Comparison of ENCODE assay signal across 9 cellular contexts in genomic region chr12:63150255-63151060, GRCh38. TPM values are rescaled to one million over a fixed set of nuclear protein-coding genes. Genes with fewer than 3 reads are reported as not detected.
DNase-seq lines count a peak whose midpoint lies in the region; ATAC-seq and TF ChIP-seq lines count a peak whose summit lies in the region.
"Had no signal": no experiment of that assay in that cellular context is flagged by ENCODE, and none has a peak within 500 bp of the region (broad histone marks: within the 10 kb centered on the region; RNA-seq: fewer than 3 reads in every experiment).

No MANE protein-coding gene starts in this region.

- peaks cover 19% of the 10 kb centered on the region for H3K4me1 Mint-ChIP-seq in CD8-positive, alpha-beta T cell (ENCODE audit: low read depth)
- no peaks in the 10 kb centered on the region for H3K4me1 Mint-ChIP-seq in Caco-2 (ENCODE audit: low read depth, unreplicated experiment)

- POLR2A ChIA-PET in CD8-positive, alpha-beta T cell (lab: Charles Lee): no interaction called here
- POLR2A ChIA-PET in Caco-2 (lab: Charles Lee): no interaction called here

- peaks cover 7% of the 10 kb centered on the region; the same call in 1 of the 2 replicates for H3K9me3 ChIP-seq in HUES64 (ENCODE audit: insufficient read depth, low read depth, low read length)
- H3K9me3 ChIP-seq in ascending aorta: no peaks in the 10 kb centered on the region
- no peaks in the 10 kb centered on the region for H3K9me3 ChIP-seq in CD8-positive, alpha-beta T cell (ENCODE audit: low read length)
- peaks cover 3% of the 10 kb centered on the region for H3K9me3 ChIP-seq in Caco-2

- H3K4me1 ChIP-seq in HUES64 (ENCODE audit: insufficient read depth, low read length) (no peaks in the 10 kb centered on the region), ascending aorta (peaks cover 0 to 3% of the 10 kb centered on the region in 2 donors), Caco-2 (no peaks in the 10 kb centered on the region)
- H3K4me1 ChIP-seq in CD8-positive, alpha-beta T cell (ENCODE audit: insufficient read depth, low read length): peaks cover 11% of the 10 kb centered on the region

- TF ChIP-seq CTCF in ascending aorta (IDR thresholded peaks at IDR 0.05) (no peak), Caco-2 (IDR thresholded peaks at IDR 0.05; ENCODE audit: insufficient read depth in 1 of 2, low read depth in 1 of 2, low read length in 1 of 2, severe bottlenecking in 1 of 2, unreplicated experiment in 1 of 2) (no peak), GM13977 (IDR thresholded peaks at IDR 0.05; ENCODE audit: extremely low read depth, insufficient read depth, missing control alignments) (no peak)
- TF ChIP-seq CTCF in CD8-positive, alpha-beta T cell (IDR thresholded peaks at IDR 0.05): no peak

- no peak overlapping the region for H3K27ac Mint-ChIP-seq in CD8-positive, alpha-beta T cell
- no peak overlapping the region for H3K27ac Mint-ChIP-seq in Caco-2 (ENCODE audit: unreplicated experiment)

- in situ Hi-C loops in GM13977 (cut with MboI; ENCODE audit: low pct_unique_long_range_greater_than_20kb, low sequenced_read_pairs, unreplicated experiment): no loop called here

- peaks cover 50% of the 10 kb centered on the region for H3K27me3 Mint-ChIP-seq in CD8-positive, alpha-beta T cell (ENCODE audit: low read depth)
- H3K27me3 Mint-ChIP-seq in Caco-2 (ENCODE audit: insufficient read depth, unreplicated experiment): no peaks in the 10 kb centered on the region

- no peaks in the 10 kb centered on the region for H3K9me3 Mint-ChIP-seq in CD8-positive, alpha-beta T cell
- peaks cover 14% of the 10 kb centered on the region for H3K9me3 Mint-ChIP-seq in Caco-2 (ENCODE audit: unreplicated experiment)

- H3K27me3 ChIP-seq in HUES64 (ENCODE audit: insufficient read depth, low read length): peaks cover 74% of the 10 kb centered on the region
- H3K27me3 ChIP-seq in ascending aorta: peaks cover 4% of the 10 kb centered on the region
- peaks cover 9% of the 10 kb centered on the region for H3K27me3 ChIP-seq in CD8-positive, alpha-beta T cell (ENCODE audit: insufficient read depth, low read length)
- no peaks in the 10 kb centered on the region for H3K27me3 ChIP-seq in Caco-2 (replicated peaks; ENCODE audit: control insufficient read depth, insufficient read depth, low read length)

- CTCF ChIA-PET in CD8-positive, alpha-beta T cell (lab: Charles Lee): no interaction called here
- CTCF ChIA-PET in Caco-2 (lab: Charles Lee): no interaction called here

- intact Hi-C loops in ascending aorta (cut with DNase I): no loop called here
- intact Hi-C loops in CD8-positive, alpha-beta T cell (cut with DNase I, micrococcal nuclease): no loop called here
- intact Hi-C loops in Caco-2 (cut with micrococcal nuclease; ENCODE audit: unreplicated experiment): loop anchor here (5.0 kb wide), 1 partner anchor 48 kb away; no protein-coding TSS in a partner anchor

- H3K4me3 ChIP-seq in HUES64 (ENCODE audit: low read length): peak overlapping the region; percentile 55
- H3K4me3 ChIP-seq in ascending aorta: peak overlapping the region; percentile 63 to 64
- no peak overlapping the region for H3K4me3 ChIP-seq in CD8-positive, alpha-beta T cell (ENCODE audit: low read depth, low read length)
- no peak overlapping the region for H3K4me3 ChIP-seq in Caco-2 (ENCODE audit: low read depth, low read length)

- peak overlapping the region; percentile 38; the same call in 1 of the 2 replicates for H3K9ac ChIP-seq in HUES64 (ENCODE audit: low read depth, low read length)

- H3K27ac ChIP-seq in HUES64 (ENCODE audit: low read depth, low read length) (no peak overlapping the region), ascending aorta (no peak overlapping the region)
- H3K27ac ChIP-seq in CD8-positive, alpha-beta T cell (ENCODE audit: low read depth, low read length): no peak overlapping the region

- no peak for ATAC-seq in CD8-positive, alpha-beta T cell

- H3K36me3 ChIP-seq in HUES64 (ENCODE audit: insufficient read depth, low read length): no peaks in the 10 kb centered on the region
- H3K36me3 ChIP-seq in ascending aorta: no peaks in the 10 kb centered on the region
- no peaks in the 10 kb centered on the region for H3K36me3 ChIP-seq in CD8-positive, alpha-beta T cell (ENCODE audit: insufficient read depth, low read length)
- no peaks in the 10 kb centered on the region for H3K36me3 ChIP-seq in Caco-2 (ENCODE audit: control insufficient read depth, insufficient read depth, low read length)

- DNase-seq in ascending aorta (ENCODE audit: low spot score in 2 of 2) (peak in 1 of 2 donors; percentile 60), iPS-NIHi7 (ENCODE audit: extremely low spot score) (peak; percentile 64), Caco-2 (no peak), NCI-H1436 (lab: John Stamatoyannopoulos, UW) (no peak), GM13977 (ENCODE audit: low spot score) (no peak)
- DNase-seq in stimulated activated CD8-positive, alpha-beta memory T cell treated with anti-CD3 and anti-CD28 coated beads, Interleukin-4, amount 100 ng/mL, for 48 hours: peak; percentile 22
- DNase-seq in CD8-positive, alpha-beta T cell: no peak

- WGBS in HUES64: 2% methylated on average over 81 of the region's 81 CpGs

- no peak overlapping the region for H3K4me3 Mint-ChIP-seq in CD8-positive, alpha-beta T cell
- no peak overlapping the region for H3K4me3 Mint-ChIP-seq in Caco-2 (ENCODE audit: unreplicated experiment)

- H3K36me3 Mint-ChIP-seq in CD8-positive, alpha-beta T cell: no peaks in the 10 kb centered on the region
- peaks cover 4% of the 10 kb centered on the region for H3K36me3 Mint-ChIP-seq in Caco-2 (ENCODE audit: insufficient read depth, unreplicated experiment)

- BruUV-seq in Caco-2 (replicated peaks; lab: Mats Ljungman, UMichigan): no TSS peak

RNA-seq across cellular contexts. Expression of gene AVPR1A, which starts 0.5 kb away (rescaled TPM):
- polyA plus RNA-seq in HUES64 (2013, experiment 1 of 2): 0.45 TPM
- 0.19 TPM for polyA plus RNA-seq in HUES64 (2013, experiment 2 of 2)
- 32.4 TPM for total RNA-seq in ascending aorta
- not detected for total RNA-seq in CD8-positive, alpha-beta T cell
- not detected in 2 replicates for total RNA-seq in Caco-2 (2022)
- total RNA-seq: activated CD8-positive, alpha-beta memory T cell treated with anti-CD3 and anti-CD28 coated beads for 36 hours had no signal

Comparison
In these comparisons a context has a peak if more than half of its experiments do, and no peak if none do; other contexts are left out.
1. H3K4me3 ChIP-seq: peak in HUES64 (single experiment) and ascending aorta (2 of 2); none in CD8-positive, alpha-beta T cell (single experiment) and Caco-2 (single experiment).
2. DNase-seq: peak in iPS-NIHi7 (single experiment) and stimulated activated CD8-positive, alpha-beta memory T cell treated with anti-CD3 and anti-CD28 coated beads, Interleukin-4, amount 100 ng/mL, for 48 hours (single experiment); none in CD8-positive, alpha-beta T cell (0 of 7), Caco-2 (0 of 2), NCI-H1436 (single experiment) and GM13977 (single experiment).
3. RNA of gene AVPR1A, which starts 0.5 kb away (total RNA-seq): 32.4 TPM in ascending aorta (single experiment); not detected in CD8-positive, alpha-beta T cell and not detected in Caco-2; every median in the first group is over 10 times any median in the second.